In genomic region chr1:150974580-150975478, GRCh38 we compare ENCODE assay signal across 8 cellular contexts. TPM values are rescaled to one million over a fixed set of nuclear protein-coding genes. Genes with fewer than 3 reads are reported as not detected.
A peak's percentile ranks its signal among the peaks of the same experiment; 100 is the strongest.
DNase-seq lines count a peak whose midpoint lies in the region; ATAC-seq and TF ChIP-seq lines count a peak whose summit lies in the region.

Gene CERS2, minus strand, starts transcription at chr1:150974835. Its CDS starts 5,745 bp downstream, at chr1:150969090.

- peak; percentile 53 for ATAC-seq in GM19438 (IDR thresholded peaks at IDR 0.05; ENCODE audit: low read depth, unreplicated experiment)
- peak; percentile 59 for ATAC-seq in stimulated activated naive CD8-positive, alpha-beta T cell treated with anti-CD3 and anti-CD28 coated beads, Interleukin-15, amount 100 ng/mL, for 72 hours

- TF ChIP-seq CTCF in CD14-positive monocyte (IDR thresholded peaks at IDR 0.05) (no peak), nephron (IDR thresholded peaks at IDR 0.05; ENCODE audit: unreplicated experiment in 3 of 3) (no peak)

- peak within 1 kb of the TSS; percentile 86 to 90 for H3K4me3 Mint-ChIP-seq in CD14-positive monocyte
- H3K4me3 Mint-ChIP-seq in nephron, result peak within 1 kb of the TSS; percentile 88 to 90 (median 90)
- peak within 1 kb of the TSS; percentile 92 to 94 for H3K4me3 Mint-ChIP-seq in stimulated activated naive CD8-positive, alpha-beta T cell treated with anti-CD3 and anti-CD28 coated beads, Interleukin-15, amount 100 ng/mL, for 72 hours

- H3K9me3 Mint-ChIP-seq in CD14-positive monocyte, result no peaks in the 10 kb centered on the region
- no peaks in the 10 kb centered on the region for H3K9me3 Mint-ChIP-seq in nephron
- no peaks in the 10 kb centered on the region for H3K9me3 Mint-ChIP-seq in stimulated activated naive CD8-positive, alpha-beta T cell treated with anti-CD3 and anti-CD28 coated beads, Interleukin-15, amount 100 ng/mL, for 72 hours

- intact Hi-C loops in CD14-positive monocyte (cut with micrococcal nuclease), result loop anchor here (5.0 to 10.0 kb wide), 4 partner anchors 32 to 210 kb away; partner anchors contain the start of genes SETDB1 (in 2 of the 2), CTSS (in 1 of the 2), MINDY1 (in 1 of the 2) and PRUNE1 (in 1 of the 2)

- DNase-seq in CD14-positive monocyte (ENCODE audit: low spot score) (peak; percentile 75), HUDEP-2 (lab: John Stamatoyannopoulos, UW; ENCODE audit: unreplicated experiment in 76 of 76) (peak in 61 of 76 experiments; percentile 13 to 80 (median 56)), RKO (ENCODE audit: low spot score) (peak; percentile 60), fibroblast of peridontal ligament (ENCODE audit: extremely low read depth) (peak; percentile 66)
- DNase-seq in activated T-helper 9 cell treated with anti-CD3 and anti-CD28 coated beads, Interleukin-2, amount 50 U/mL, for 16 hours (ENCODE audit: low read depth), result peak; percentile 67
- DNase-seq in stimulated activated naive CD8-positive, alpha-beta T cell treated with anti-CD3 and anti-CD28 coated beads, Interleukin-15, amount 100 ng/mL, for 72 hours, result peak; percentile 68 to 70

- H3K27me3 Mint-ChIP-seq in CD14-positive monocyte (ENCODE audit: low read depth in 3 of 3) (no peaks in the 10 kb centered on the region), nephron (ENCODE audit: low read depth) (peaks cover 7% of the 10 kb centered on the region)
- H3K27me3 Mint-ChIP-seq in stimulated activated naive CD8-positive, alpha-beta T cell treated with anti-CD3 and anti-CD28 coated beads, Interleukin-15, amount 100 ng/mL, for 72 hours, result no peaks in the 10 kb centered on the region

- H3K27ac Mint-ChIP-seq in CD14-positive monocyte (peak within 1 kb of the TSS; percentile 57 to 91 (median 77)), nephron (peak within 1 kb of the TSS; percentile 88 to 93 (median 92))
- H3K27ac Mint-ChIP-seq in stimulated activated naive CD8-positive, alpha-beta T cell treated with anti-CD3 and anti-CD28 coated beads, Interleukin-15, amount 100 ng/mL, for 72 hours, result peak within 1 kb of the TSS; percentile 93 to 94

- H3K36me3 Mint-ChIP-seq in CD14-positive monocyte, result peaks cover 2 to 7% of the 10 kb centered on the region in 2 donors
- no peaks in the 10 kb centered on the region for H3K36me3 Mint-ChIP-seq in nephron (ENCODE audit: low read depth)

- H3K4me1 Mint-ChIP-seq in CD14-positive monocyte (peaks cover 84% of the 10 kb centered on the region), nephron (peaks cover 47% of the 10 kb centered on the region)
- peaks cover 85% of the 10 kb centered on the region for H3K4me1 Mint-ChIP-seq in stimulated activated naive CD8-positive, alpha-beta T cell treated with anti-CD3 and anti-CD28 coated beads, Interleukin-15, amount 100 ng/mL, for 72 hours

RNA-seq across cellular contexts. Expression of gene CERS2, which starts in this region (rescaled TPM):
- 100 to 1,000 TPM; 200 to 224 TPM for polyA plus RNA-seq in CD14-positive monocyte

Comparison
In these comparisons a context has a peak if more than half of its experiments do, and no peak if none do; other contexts are left out.
1. Peak in every context shown above with its lines: DNase-seq and ATAC-seq.